In the genomic region with DNA sequence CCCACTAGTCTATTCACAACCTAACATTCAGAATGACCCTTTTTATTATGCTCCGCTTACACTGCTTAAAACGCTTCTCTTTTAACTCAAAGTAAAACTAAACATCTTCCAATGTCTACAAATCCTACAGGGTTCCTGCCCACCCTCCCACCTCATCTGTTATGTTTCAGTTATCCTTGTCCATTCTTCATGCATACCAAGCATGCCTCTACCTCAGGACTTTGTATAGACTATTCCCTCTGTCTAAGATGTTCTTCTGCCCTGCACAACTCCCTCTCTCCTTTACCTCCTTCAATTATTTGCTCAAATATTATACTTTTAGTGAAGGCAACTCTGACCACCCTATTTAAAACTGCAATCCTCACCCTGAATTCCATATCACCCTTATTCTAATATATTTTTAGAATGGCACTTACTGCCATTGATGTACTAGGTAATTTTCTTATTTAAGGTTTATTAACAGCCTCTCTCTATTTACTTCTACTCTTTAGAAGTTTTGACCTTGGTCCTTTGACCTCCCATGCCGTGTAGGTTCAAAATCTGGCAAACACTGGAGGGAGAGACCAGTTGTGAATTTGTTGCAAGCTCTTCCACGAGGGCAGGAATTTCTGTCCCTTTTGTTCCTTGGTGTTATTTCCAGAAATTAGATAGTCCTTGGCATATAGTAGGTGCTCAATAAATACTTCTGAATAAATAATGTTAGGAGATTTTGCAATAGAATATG, we compare ENCODE assay signal across 1 cellular context.
TF ChIP-seq lines count a peak whose summit lies in the region.

No MANE protein-coding gene starts in this region.

TF ChIP-seq in HepG2, 621 proteins besides CTCF, POLR2A, EP300 and RAD21 (continued from another document):
- TF ChIP-seq HNF4G (IDR thresholded peaks at IDR 0.05; ENCODE audit: borderline replicate concordance, low read depth, low read length): no peak
- no peak for TF ChIP-seq HNF4G (CRISPR knock-in tag; IDR thresholded peaks at IDR 0.05; ENCODE audit: borderline replicate concordance, low read depth)
- no peak for TF ChIP-seq HOXA3 (CRISPR knock-in tag; IDR thresholded peaks at IDR 0.05)
- TF ChIP-seq AGO2 (optimal IDR thresholded peaks at IDR 0.05; ENCODE audit: low read depth, low read length): no peak
- TF ChIP-seq, protein P1, sequence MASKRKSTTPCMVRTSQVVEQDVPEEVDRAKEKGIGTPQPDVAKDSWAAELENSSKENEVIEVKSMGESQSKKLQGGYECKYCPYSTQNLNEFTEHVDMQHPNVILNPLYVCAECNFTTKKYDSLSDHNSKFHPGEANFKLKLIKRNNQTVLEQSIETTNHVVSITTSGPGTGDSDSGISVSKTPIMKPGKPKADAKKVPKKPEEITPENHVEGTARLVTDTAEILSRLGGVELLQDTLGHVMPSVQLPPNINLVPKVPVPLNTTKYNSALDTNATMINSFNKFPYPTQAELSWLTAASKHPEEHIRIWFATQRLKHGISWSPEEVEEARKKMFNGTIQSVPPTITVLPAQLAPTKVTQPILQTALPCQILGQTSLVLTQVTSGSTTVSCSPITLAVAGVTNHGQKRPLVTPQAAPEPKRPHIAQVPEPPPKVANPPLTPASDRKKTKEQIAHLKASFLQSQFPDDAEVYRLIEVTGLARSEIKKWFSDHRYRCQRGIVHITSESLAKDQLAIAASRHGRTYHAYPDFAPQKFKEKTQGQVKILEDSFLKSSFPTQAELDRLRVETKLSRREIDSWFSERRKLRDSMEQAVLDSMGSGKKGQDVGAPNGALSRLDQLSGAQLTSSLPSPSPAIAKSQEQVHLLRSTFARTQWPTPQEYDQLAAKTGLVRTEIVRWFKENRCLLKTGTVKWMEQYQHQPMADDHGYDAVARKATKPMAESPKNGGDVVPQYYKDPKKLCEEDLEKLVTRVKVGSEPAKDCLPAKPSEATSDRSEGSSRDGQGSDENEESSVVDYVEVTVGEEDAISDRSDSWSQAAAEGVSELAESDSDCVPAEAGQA (IDR thresholded peaks at IDR 0.05; ENCODE audit: low read depth): no peak
- TF ChIP-seq, protein P1 (CRISPR knock-in tag; IDR thresholded peaks at IDR 0.05; ENCODE audit: borderline replicate concordance): no peak
- no peak for TF ChIP-seq ZNF572 (CRISPR knock-in tag; IDR thresholded peaks at IDR 0.05)
- no peak for TF ChIP-seq ZBTB20 (CRISPR knock-in tag; IDR thresholded peaks at IDR 0.05; ENCODE audit: borderline replicate concordance, low read depth)
- no peak for TF ChIP-seq FOXC1 (CRISPR knock-in tag; IDR thresholded peaks at IDR 0.05; ENCODE audit: borderline replicate concordance)
- TF ChIP-seq, protein P2, sequence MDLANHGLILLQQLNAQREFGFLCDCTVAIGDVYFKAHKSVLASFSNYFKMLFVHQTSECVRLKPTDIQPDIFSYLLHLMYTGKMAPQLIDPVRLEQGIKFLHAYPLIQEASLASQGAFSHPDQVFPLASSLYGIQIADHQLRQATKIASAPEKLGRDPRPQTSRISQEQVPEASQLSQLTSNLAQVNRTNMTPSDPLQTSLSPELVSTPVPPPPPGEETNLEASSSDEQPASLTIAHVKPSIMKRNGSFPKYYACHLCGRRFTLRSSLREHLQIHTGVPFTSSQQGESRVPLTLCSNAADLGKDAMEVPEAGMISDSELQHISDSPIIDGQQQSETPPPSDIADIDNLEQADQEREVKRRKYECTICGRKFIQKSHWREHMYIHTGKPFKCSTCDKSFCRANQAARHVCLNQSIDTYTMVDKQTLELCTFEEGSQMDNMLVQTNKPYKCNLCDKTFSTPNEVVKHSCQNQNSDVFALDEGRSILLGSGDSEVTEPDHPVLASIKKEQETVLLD (CRISPR knock-in tag; IDR thresholded peaks at IDR 0.05; ENCODE audit: low read depth): no peak
- TF ChIP-seq, protein P3, sequence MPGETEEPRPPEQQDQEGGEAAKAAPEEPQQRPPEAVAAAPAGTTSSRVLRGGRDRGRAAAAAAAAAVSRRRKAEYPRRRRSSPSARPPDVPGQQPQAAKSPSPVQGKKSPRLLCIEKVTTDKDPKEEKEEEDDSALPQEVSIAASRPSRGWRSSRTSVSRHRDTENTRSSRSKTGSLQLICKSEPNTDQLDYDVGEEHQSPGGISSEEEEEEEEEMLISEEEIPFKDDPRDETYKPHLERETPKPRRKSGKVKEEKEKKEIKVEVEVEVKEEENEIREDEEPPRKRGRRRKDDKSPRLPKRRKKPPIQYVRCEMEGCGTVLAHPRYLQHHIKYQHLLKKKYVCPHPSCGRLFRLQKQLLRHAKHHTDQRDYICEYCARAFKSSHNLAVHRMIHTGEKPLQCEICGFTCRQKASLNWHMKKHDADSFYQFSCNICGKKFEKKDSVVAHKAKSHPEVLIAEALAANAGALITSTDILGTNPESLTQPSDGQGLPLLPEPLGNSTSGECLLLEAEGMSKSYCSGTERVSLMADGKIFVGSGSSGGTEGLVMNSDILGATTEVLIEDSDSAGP (CRISPR knock-in tag; IDR thresholded peaks at IDR 0.05; ENCODE audit: borderline replicate concordance): no peak
- TF ChIP-seq, protein P4, sequence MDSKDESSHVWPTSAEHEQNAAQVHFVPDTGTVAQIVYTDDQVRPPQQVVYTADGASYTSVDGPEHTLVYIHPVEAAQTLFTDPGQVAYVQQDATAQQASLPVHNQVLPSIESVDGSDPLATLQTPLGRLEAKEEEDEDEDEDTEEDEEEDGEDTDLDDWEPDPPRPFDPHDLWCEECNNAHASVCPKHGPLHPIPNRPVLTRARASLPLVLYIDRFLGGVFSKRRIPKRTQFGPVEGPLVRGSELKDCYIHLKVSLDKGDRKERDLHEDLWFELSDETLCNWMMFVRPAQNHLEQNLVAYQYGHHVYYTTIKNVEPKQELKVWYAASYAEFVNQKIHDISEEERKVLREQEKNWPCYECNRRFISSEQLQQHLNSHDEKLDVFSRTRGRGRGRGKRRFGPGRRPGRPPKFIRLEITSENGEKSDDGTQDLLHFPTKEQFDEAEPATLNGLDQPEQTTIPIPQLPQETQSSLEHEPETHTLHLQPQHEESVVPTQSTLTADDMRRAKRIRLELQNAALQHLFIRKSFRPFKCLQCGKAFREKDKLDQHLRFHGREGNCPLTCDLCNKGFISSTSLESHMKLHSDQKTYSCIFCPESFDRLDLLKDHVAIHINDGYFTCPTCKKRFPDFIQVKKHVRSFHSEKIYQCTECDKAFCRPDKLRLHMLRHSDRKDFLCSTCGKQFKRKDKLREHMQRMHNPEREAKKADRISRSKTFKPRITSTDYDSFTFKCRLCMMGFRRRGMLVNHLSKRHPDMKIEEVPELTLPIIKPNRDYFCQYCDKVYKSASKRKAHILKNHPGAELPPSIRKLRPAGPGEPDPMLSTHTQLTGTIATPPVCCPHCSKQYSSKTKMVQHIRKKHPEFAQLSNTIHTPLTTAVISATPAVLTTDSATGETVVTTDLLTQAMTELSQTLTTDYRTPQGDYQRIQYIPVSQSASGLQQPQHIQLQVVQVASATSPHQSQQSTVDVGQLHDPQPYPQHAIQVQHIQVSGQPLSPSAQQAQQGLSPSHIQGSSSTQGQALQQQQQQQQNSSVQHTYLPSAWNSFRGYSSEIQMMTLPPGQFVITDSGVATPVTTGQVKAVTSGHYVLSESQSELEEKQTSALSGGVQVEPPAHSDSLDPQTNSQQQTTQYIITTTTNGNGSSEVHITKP (CRISPR knock-in tag; IDR thresholded peaks at IDR 0.05; ENCODE audit: low read depth): no peak
- TF ChIP-seq, protein P5, sequence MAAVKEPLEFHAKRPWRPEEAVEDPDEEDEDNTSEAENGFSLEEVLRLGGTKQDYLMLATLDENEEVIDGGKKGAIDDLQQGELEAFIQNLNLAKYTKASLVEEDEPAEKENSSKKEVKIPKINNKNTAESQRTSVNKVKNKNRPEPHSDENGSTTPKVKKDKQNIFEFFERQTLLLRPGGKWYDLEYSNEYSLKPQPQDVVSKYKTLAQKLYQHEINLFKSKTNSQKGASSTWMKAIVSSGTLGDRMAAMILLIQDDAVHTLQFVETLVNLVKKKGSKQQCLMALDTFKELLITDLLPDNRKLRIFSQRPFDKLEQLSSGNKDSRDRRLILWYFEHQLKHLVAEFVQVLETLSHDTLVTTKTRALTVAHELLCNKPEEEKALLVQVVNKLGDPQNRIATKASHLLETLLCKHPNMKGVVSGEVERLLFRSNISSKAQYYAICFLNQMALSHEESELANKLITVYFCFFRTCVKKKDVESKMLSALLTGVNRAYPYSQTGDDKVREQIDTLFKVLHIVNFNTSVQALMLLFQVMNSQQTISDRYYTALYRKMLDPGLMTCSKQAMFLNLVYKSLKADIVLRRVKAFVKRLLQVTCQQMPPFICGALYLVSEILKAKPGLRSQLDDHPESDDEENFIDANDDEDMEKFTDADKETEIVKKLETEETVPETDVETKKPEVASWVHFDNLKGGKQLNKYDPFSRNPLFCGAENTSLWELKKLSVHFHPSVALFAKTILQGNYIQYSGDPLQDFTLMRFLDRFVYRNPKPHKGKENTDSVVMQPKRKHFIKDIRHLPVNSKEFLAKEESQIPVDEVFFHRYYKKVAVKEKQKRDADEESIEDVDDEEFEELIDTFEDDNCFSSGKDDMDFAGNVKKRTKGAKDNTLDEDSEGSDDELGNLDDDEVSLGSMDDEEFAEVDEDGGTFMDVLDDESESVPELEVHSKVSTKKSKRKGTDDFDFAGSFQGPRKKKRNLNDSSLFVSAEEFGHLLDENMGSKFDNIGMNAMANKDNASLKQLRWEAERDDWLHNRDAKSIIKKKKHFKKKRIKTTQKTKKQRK (IDR thresholded peaks at IDR 0.05; ENCODE audit: low read length): no peak
- TF ChIP-seq AKAP8 (CRISPR knock-in tag; IDR thresholded peaks at IDR 0.05): no peak
- no peak for TF ChIP-seq ZNF10 (CRISPR knock-in tag; IDR thresholded peaks at IDR 0.05; ENCODE audit: borderline replicate concordance, low read depth)
- TF ChIP-seq NFATC3 (CRISPR knock-in tag; IDR thresholded peaks at IDR 0.05): no peak
- TF ChIP-seq, protein P6, sequence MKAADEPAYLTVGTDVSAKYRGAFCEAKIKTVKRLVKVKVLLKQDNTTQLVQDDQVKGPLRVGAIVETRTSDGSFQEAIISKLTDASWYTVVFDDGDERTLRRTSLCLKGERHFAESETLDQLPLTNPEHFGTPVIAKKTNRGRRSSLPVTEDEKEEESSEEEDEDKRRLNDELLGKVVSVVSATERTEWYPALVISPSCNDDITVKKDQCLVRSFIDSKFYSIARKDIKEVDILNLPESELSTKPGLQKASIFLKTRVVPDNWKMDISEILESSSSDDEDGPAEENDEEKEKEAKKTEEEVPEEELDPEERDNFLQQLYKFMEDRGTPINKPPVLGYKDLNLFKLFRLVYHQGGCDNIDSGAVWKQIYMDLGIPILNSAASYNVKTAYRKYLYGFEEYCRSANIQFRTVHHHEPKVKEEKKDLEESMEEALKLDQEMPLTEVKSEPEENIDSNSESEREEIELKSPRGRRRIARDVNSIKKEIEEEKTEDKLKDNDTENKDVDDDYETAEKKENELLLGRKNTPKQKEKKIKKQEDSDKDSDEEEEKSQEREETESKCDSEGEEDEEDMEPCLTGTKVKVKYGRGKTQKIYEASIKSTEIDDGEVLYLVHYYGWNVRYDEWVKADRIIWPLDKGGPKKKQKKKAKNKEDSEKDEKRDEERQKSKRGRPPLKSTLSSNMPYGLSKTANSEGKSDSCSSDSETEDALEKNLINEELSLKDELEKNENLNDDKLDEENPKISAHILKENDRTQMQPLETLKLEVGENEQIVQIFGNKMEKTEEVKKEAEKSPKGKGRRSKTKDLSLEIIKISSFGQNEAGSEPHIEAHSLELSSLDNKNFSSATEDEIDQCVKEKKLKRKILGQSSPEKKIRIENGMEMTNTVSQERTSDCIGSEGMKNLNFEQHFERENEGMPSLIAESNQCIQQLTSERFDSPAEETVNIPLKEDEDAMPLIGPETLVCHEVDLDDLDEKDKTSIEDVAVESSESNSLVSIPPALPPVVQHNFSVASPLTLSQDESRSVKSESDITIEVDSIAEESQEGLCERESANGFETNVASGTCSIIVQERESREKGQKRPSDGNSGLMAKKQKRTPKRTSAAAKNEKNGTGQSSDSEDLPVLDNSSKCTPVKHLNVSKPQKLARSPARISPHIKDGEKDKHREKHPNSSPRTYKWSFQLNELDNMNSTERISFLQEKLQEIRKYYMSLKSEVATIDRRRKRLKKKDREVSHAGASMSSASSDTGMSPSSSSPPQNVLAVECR (CRISPR knock-in tag; IDR thresholded peaks at IDR 0.05; ENCODE audit: borderline replicate concordance): no peak
- TF ChIP-seq ZNF12 (CRISPR knock-in tag; IDR thresholded peaks at IDR 0.05): no peak
- TF ChIP-seq, protein P7, sequence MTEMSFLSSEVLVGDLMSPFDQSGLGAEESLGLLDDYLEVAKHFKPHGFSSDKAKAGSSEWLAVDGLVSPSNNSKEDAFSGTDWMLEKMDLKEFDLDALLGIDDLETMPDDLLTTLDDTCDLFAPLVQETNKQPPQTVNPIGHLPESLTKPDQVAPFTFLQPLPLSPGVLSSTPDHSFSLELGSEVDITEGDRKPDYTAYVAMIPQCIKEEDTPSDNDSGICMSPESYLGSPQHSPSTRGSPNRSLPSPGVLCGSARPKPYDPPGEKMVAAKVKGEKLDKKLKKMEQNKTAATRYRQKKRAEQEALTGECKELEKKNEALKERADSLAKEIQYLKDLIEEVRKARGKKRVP (CRISPR knock-in tag; IDR thresholded peaks at IDR 0.05): no peak
- no peak for TF ChIP-seq ZFX (CRISPR knock-in tag; IDR thresholded peaks at IDR 0.05; ENCODE audit: low read depth)
- no peak for TF ChIP-seq ZNF670 (CRISPR knock-in tag; IDR thresholded peaks at IDR 0.05; ENCODE audit: borderline replicate concordance)
- TF ChIP-seq ZNF256 (CRISPR knock-in tag; conservative IDR thresholded peaks at IDR 0.05): no peak
- TF ChIP-seq ZNF564 (CRISPR knock-in tag; IDR thresholded peaks at IDR 0.05): no peak
- no peak for TF ChIP-seq ZNF292 (CRISPR knock-in tag; IDR thresholded peaks at IDR 0.05; ENCODE audit: borderline replicate concordance, low read depth)
- no peak for TF ChIP-seq NCOR1 (IDR thresholded peaks at IDR 0.05; ENCODE audit: borderline replicate concordance, low read length)
- TF ChIP-seq NR2F1 (CRISPR knock-in tag; IDR thresholded peaks at IDR 0.05): peak; percentile 29 to 81; a peak in 2 of 4 replicates
- TF ChIP-seq ZNF496 (CRISPR knock-in tag; IDR thresholded peaks at IDR 0.05; ENCODE audit: insufficient replicate concordance): no peak
- no peak for TF ChIP-seq PAF1 (CRISPR knock-in tag; IDR thresholded peaks at IDR 0.05)
- TF ChIP-seq IRF2 (CRISPR knock-in tag; IDR thresholded peaks at IDR 0.05): no peak
- no peak for TF ChIP-seq MTA1 (CRISPR knock-in tag; IDR thresholded peaks at IDR 0.05; ENCODE audit: borderline replicate concordance)
